In the genomic region with DNA sequence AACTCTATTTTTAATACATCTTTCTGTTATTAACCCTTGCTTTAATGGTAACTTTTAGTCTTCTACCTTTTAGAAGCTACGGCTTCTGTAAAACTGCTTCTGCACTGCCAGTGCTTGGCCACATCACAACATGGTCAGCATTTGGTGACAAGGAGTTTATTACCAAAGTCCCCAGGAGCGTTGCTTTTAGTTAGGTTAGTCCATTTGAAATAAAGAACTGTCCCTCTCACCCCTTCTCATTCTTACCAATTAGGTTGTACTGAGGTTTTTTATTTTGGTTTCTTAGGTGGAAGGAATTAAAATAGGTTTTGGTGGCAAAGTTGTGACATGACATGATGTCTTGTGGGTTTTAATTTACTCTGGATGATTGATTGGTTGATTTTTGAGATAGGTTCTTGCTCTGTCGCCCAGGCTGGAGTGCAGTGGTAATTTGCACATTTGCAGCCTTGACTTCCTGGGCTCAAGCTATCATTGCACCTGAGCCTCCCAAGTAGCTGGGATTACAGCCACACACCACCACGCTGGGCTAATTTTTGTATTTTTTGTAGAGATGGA, we compare ENCODE assay signal across 8 cellular contexts. TPM values are rescaled to one million over a fixed set of nuclear protein-coding genes. Genes with fewer than 3 reads are reported as not detected.
DNase-seq lines count a peak whose midpoint lies in the region; ATAC-seq and TF ChIP-seq lines count a peak whose summit lies in the region.

No MANE protein-coding gene starts in this region.

- H3K27ac ChIP-seq in SJSA1 (no peak overlapping the region), psoas muscle (peak overlapping the region; percentile 88)

- peak in 1 of 4 donors; percentile 12 for ATAC-seq in psoas muscle
- ATAC-seq in HG03025 (IDR thresholded peaks at IDR 0.05; ENCODE audit: low FRiP score, unreplicated experiment), result no peak

- no peaks in the 10 kb centered on the region for H3K27me3 Mint-ChIP-seq in activated T-helper 1 cell treated with anti-CD3 and anti-CD28 coated beads, Interleukin-12 subunit alpha, Interleukin-12 subunit beta, Interleukin-2, Interleukin-4 antibody, amounts not matched to agents 30 ng/mL and 10 ng/mL and 1 ng/mL, durations not matched to agents 14 hours and 24 hours and 36 hours (ENCODE audit: insufficient read depth)

- H3K36me3 ChIP-seq in SJSA1 (peaks cover 16% of the 10 kb centered on the region), psoas muscle (ENCODE audit: insufficient read depth in 1 of 2, low read depth in 1 of 2) (no peaks in the 10 kb centered on the region)

- in situ Hi-C loops in ACHN (cut with HindIII; ENCODE audit: low pct_ligation_motif_present, low pct_unique_long_range_greater_than_20kb, low sequenced_read_pairs), result no loop called here

- no peaks in the 10 kb centered on the region for H3K27me3 ChIP-seq in SJSA1 (replicated peaks)
- H3K27me3 ChIP-seq in psoas muscle (ENCODE audit: insufficient read depth in 3 of 3, low read length in 2 of 3), result no peaks in the 10 kb centered on the region

- peak overlapping the region; percentile 35; the same call in 1 of the 2 replicates for H3K4me3 ChIP-seq in GM08714 (ENCODE audit: low read length)
- peak overlapping the region; percentile 26 for H3K4me3 ChIP-seq in SJSA1
- peak overlapping the region; percentile 59 for H3K4me3 ChIP-seq in fibroblast of pulmonary artery (replicated peaks; ENCODE audit: low read depth, low read length)
- peak overlapping the region; percentile 61 for H3K4me3 ChIP-seq in psoas muscle

- DNase-seq in SJSA1 (ENCODE audit: low read depth in 1 of 2, low spot score in 2 of 2) (no peak), fibroblast of pulmonary artery (ENCODE audit: low read depth) (no peak), psoas muscle (no peak), occipital lobe (lab: John Stamatoyannopoulos, UW) (no peak), ACHN (no peak)
- DNase-seq in activated T-helper 1 cell treated with anti-CD3 and anti-CD28 coated beads, Interleukin-12 subunit alpha, Interleukin-12 subunit beta, Interleukin-2, Interleukin-4 antibody, amounts not matched to agents 30 ng/mL and 10 ng/mL and 1 ng/mL, durations not matched to agents 14 hours and 24 hours and 36 hours (ENCODE audit: low spot score), result no peak

- no peak overlapping the region for H3K4me3 Mint-ChIP-seq in activated T-helper 1 cell treated with anti-CD3 and anti-CD28 coated beads, Interleukin-12 subunit alpha, Interleukin-12 subunit beta, Interleukin-2, Interleukin-4 antibody, amounts not matched to agents 30 ng/mL and 10 ng/mL and 1 ng/mL, durations not matched to agents 14 hours and 24 hours and 36 hours

- H3K9me3 Mint-ChIP-seq in activated T-helper 1 cell treated with anti-CD3 and anti-CD28 coated beads, Interleukin-12 subunit alpha, Interleukin-12 subunit beta, Interleukin-2, Interleukin-4 antibody, amounts not matched to agents 30 ng/mL and 10 ng/mL and 1 ng/mL, durations not matched to agents 14 hours and 24 hours and 36 hours, result no peaks in the 10 kb centered on the region

- WGBS in psoas muscle, 3 donors, result 15 to 23% (median 22%) methylated on average over 4 of the region's 4 CpGs

- no peak for TF ChIP-seq CTCF in fibroblast of pulmonary artery (IDR thresholded peaks at IDR 0.05; ENCODE audit: low read length, missing control alignments)
- TF ChIP-seq CTCF in psoas muscle (IDR thresholded peaks at IDR 0.05), result no peak

- intact Hi-C loops in psoas muscle (cut with DNase I), result loop anchor here (5.0 kb wide), 2 partner anchors 34 to 54 kb away; no protein-coding TSS in a partner anchor
- intact Hi-C loops in activated T-helper 1 cell treated with anti-CD3 and anti-CD28 coated beads, Interleukin-12 subunit alpha, Interleukin-12 subunit beta, Interleukin-2, Interleukin-4 antibody, amounts not matched to agents 30 ng/mL and 10 ng/mL and 1 ng/mL, durations not matched to agents 14 hours and 24 hours and 36 hours (cut with micrococcal nuclease), result no loop called here

- H3K4me1 ChIP-seq in SJSA1 (replicated peaks), result peaks cover 21% of the 10 kb centered on the region
- peaks cover 55% of the 10 kb centered on the region for H3K4me1 ChIP-seq in psoas muscle

- peaks cover 23% of the 10 kb centered on the region for H3K36me3 Mint-ChIP-seq in activated T-helper 1 cell treated with anti-CD3 and anti-CD28 coated beads, Interleukin-12 subunit alpha, Interleukin-12 subunit beta, Interleukin-2, Interleukin-4 antibody, amounts not matched to agents 30 ng/mL and 10 ng/mL and 1 ng/mL, durations not matched to agents 14 hours and 24 hours and 36 hours (ENCODE audit: low read depth)

- H3K9me3 ChIP-seq in SJSA1 (replicated peaks), result no peaks in the 10 kb centered on the region
- no peaks in the 10 kb centered on the region for H3K9me3 ChIP-seq in psoas muscle

- H3K27ac Mint-ChIP-seq in activated T-helper 1 cell treated with anti-CD3 and anti-CD28 coated beads, Interleukin-12 subunit alpha, Interleukin-12 subunit beta, Interleukin-2, Interleukin-4 antibody, amounts not matched to agents 30 ng/mL and 10 ng/mL and 1 ng/mL, durations not matched to agents 14 hours and 24 hours and 36 hours, result no peak overlapping the region

- H3K4me1 Mint-ChIP-seq in activated T-helper 1 cell treated with anti-CD3 and anti-CD28 coated beads, Interleukin-12 subunit alpha, Interleukin-12 subunit beta, Interleukin-2, Interleukin-4 antibody, amounts not matched to agents 30 ng/mL and 10 ng/mL and 1 ng/mL, durations not matched to agents 14 hours and 24 hours and 36 hours (ENCODE audit: low read depth), result peaks cover 42% of the 10 kb centered on the region

RNA-seq across cellular contexts. Expression of a gene that starts 39.2 kb away (rescaled TPM):
- 5.0 and 17.5 TPM in 2 replicates for total RNA-seq in SJSA1 (2014; rRNA removed; shearing (Covaris generic))
- 10 to 100 TPM; 38.3 to 46.5 (median 44.7) TPM for total RNA-seq in psoas muscle
- polyA plus RNA-seq in psoas muscle, result 10 to 100 TPM; 10.2 to 35.2 (median 13.0) TPM
- 80.0 TPM for total RNA-seq in occipital lobe
- total RNA-seq in activated T-helper 1 cell treated with anti-CD3 and anti-CD28 coated beads, Interleukin-12 subunit alpha, Interleukin-12 subunit beta, Interleukin-2, Interleukin-4 antibody, amounts not matched to agents 30 ng/mL and 10 ng/mL and 1 ng/mL, durations not matched to agents 14 hours and 24 hours and 36 hours, result 81.9 and 87.6 TPM in 2 replicates
